15 cellular contexts compared by ENCODE assay signal in the genomic region with DNA sequence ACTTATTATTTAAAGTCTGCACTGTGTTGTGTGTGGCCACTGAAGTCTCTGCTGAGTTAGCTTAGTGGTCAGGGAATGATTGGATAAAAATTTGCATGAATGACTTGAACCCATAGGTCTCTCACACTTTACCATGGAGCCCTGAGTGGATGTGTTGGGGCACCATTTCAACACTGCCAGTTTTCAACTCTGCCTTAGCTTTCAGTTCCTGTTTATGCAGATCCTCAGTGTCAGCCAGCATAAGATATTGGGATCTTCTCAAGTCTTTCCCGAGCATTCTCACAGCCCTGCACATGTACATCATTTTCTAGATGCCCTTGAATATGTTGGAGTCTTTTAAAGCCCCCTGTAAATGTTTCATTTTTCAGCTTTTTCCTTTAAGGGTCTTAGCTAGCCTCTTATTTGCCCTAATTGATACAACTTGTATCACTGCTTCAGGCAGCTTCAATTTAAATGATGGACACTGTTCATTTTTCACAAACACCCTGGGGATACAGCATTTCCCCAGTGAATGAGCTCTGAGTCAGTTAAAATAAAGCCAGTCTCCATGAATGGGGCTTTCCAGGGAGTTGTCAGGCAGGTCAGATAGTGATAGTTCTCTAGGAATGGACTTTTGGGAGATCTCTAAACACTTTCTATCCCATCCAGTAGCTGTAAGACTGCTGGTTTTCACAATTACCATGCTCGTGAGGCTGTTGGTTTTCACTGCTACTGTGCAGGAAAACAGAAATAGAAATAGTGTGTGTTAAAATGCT.
DNase-seq lines count a peak whose midpoint lies in the region; ATAC-seq, FAIRE-seq and TF ChIP-seq lines count a peak whose summit lies in the region.
"Had no signal": no experiment of that assay in that cellular context is flagged by ENCODE, and none has a peak within 500 bp of the region (broad histone marks: within the 10 kb centered on the region; RNA-seq: fewer than 3 reads in every experiment).

No MANE protein-coding gene starts in this region.

- H3F3A ChIP-seq in GM23248 (ENCODE audit: insufficient read depth), result peaks cover 58% of the 10 kb centered on the region
- peaks cover 41% of the 10 kb centered on the region for H3F3A ChIP-seq in SK-N-SH (replicated peaks; ENCODE audit: insufficient read depth)

- H3K27me3 ChIP-seq in GM23248 (replicated peaks; ENCODE audit: insufficient read depth), result no peaks in the 10 kb centered on the region
- no peaks in the 10 kb centered on the region for H3K27me3 ChIP-seq in SK-N-SH (ENCODE audit: insufficient read depth)
- no peaks in the 10 kb centered on the region for H3K27me3 ChIP-seq in fibroblast of lung (ENCODE audit: control insufficient read depth, insufficient read depth, low read length)
- H3K27me3 ChIP-seq in parathyroid adenoma (ENCODE audit: control insufficient read depth, insufficient read depth, low read length), result no peaks in the 10 kb centered on the region
- H3K27me3 ChIP-seq: body of pancreas had no signal

- no peaks in the 10 kb centered on the region for H3K9me2 ChIP-seq in GM23248 (ENCODE audit: insufficient read depth)
- H3K9me2 ChIP-seq in SK-N-SH, result no peaks in the 10 kb centered on the region

- H3K4me1 ChIP-seq in GM23248 (ENCODE audit: insufficient read depth), result peaks cover 68% of the 10 kb centered on the region
- H3K4me1 ChIP-seq in SK-N-SH (ENCODE audit: control insufficient read depth in 1 of 2, insufficient read depth in 2 of 2, low read depth in 1 of 2, low read length in 1 of 2), result peaks cover 6 to 26% of the 10 kb centered on the region in 2 experiments; a peak in 3 of 4 replicates
- H3K4me1 ChIP-seq in fibroblast of lung (ENCODE audit: control insufficient read depth, extremely low read depth, insufficient read depth, low read length), result peaks cover 30% of the 10 kb centered on the region
- peaks cover 9% of the 10 kb centered on the region for H3K4me1 ChIP-seq in parathyroid adenoma
- H3K4me1 ChIP-seq: body of pancreas had no signal

- TF ChIP-seq RAD21 in SK-N-SH (IDR thresholded peaks at IDR 0.05; ENCODE audit: low read length), result no peak

- peak overlapping the region; percentile 24 for H3K27ac ChIP-seq in GM23248
- peak overlapping the region; percentile 95 to 98 for H3K27ac ChIP-seq in SK-N-SH (ENCODE audit: low read depth in 2 of 2, low read length in 1 of 2)
- H3K27ac ChIP-seq in fibroblast of lung (ENCODE audit: insufficient read depth, low read length), result no peak overlapping the region
- H3K27ac ChIP-seq in parathyroid adenoma, result no peak overlapping the region
- H3K27ac ChIP-seq: body of pancreas, C4-2B had no signal

- no peak for TF ChIP-seq EP300 in SK-N-SH (IDR thresholded peaks at IDR 0.05; ENCODE audit: borderline replicate concordance in 1 of 2, low read depth in 1 of 2, low read length in 1 of 2)

- H3K36me3 ChIP-seq in GM23248 (ENCODE audit: low read depth) (no peaks in the 10 kb centered on the region), SK-N-SH (replicated peaks in 1 of 2; ENCODE audit: control insufficient read depth in 1 of 2, insufficient read depth in 2 of 2, low read length in 1 of 2) (no peaks in the 10 kb centered on the region), fibroblast of lung (ENCODE audit: control insufficient read depth, insufficient read depth, low read length) (no peaks in the 10 kb centered on the region), parathyroid adenoma (ENCODE audit: control insufficient read depth, insufficient read depth, low read length) (no peaks in the 10 kb centered on the region)

- in situ Hi-C loops in GM23248 (cut with MboI), result no loop called here

- TF ChIP-seq CTCF in SK-N-SH (IDR thresholded peaks at IDR 0.05) (no peak), fibroblast of lung (conservative IDR thresholded peaks at IDR 0.05 in 1 of 2, IDR thresholded peaks at IDR 0.05 in 1 of 2; ENCODE audit: low read depth in 1 of 2, low read length in 2 of 2) (no peak), parathyroid adenoma (IDR thresholded peaks at IDR 0.05) (no peak)

- CTCF ChIA-PET in SK-N-SH (lab: Yijun Ruan, JAX), result no interaction called here

- H4K20me1 ChIP-seq in GM23248 (ENCODE audit: insufficient read depth) (no peaks in the 10 kb centered on the region), SK-N-SH (ENCODE audit: insufficient read depth) (no peaks in the 10 kb centered on the region), fibroblast of lung (ENCODE audit: control insufficient read depth, extremely low read depth, insufficient read depth, low read length) (no peaks in the 10 kb centered on the region)

- WGBS in GM23248 (ENCODE audit: low coverage in 1 of 2, low lambda C conversion rate in 2 of 2, missing lambda C conversion rate in 2 of 2), 2 experiments, result 38 to 43% methylated on average over 2 of the region's 2 CpGs
- WGBS in SK-N-SH (ENCODE audit: low lambda C conversion rate), result 78% methylated on average over 2 of the region's 2 CpGs

- H3K9me3 ChIP-seq in GM23248 (ENCODE audit: low read depth), result no peaks in the 10 kb centered on the region
- no peaks in the 10 kb centered on the region for H3K9me3 ChIP-seq in SK-N-SH
- H3K9me3 ChIP-seq in fibroblast of lung (ENCODE audit: control insufficient read depth, insufficient read depth, low read depth, low read length), result no peaks in the 10 kb centered on the region
- H3K9me3 ChIP-seq in parathyroid adenoma (ENCODE audit: control insufficient read depth, low read length), result no peaks in the 10 kb centered on the region
- H3K9me3 ChIP-seq: body of pancreas had no signal

- ATAC-seq in HG02852 (IDR thresholded peaks at IDR 0.05; ENCODE audit: unreplicated experiment), result no peak
- ATAC-seq: body of pancreas; stimulated activated naive CD8-positive, alpha-beta T cell treated with anti-CD3 and anti-CD28 coated beads, Interleukin-15, Interleukin-2, amounts not matched to agents 100 U/mL and 50 U/mL, for 24 hours had no signal

- H3K9ac ChIP-seq in GM23248 (no peak overlapping the region), SK-N-SH (peak overlapping the region; percentile 14; the same call in 1 of the 2 replicates), fibroblast of lung (ENCODE audit: insufficient read depth, low read length) (no peak overlapping the region), parathyroid adenoma (no peak overlapping the region)

- no peak overlapping the region for H3K4me2 ChIP-seq in GM23248 (ENCODE audit: unreplicated experiment)
- H3K4me2 ChIP-seq in SK-N-SH, result no peak overlapping the region
- no peak overlapping the region for H3K4me2 ChIP-seq in fibroblast of lung (ENCODE audit: extremely low read depth, insufficient read depth, low read length)
- no peak overlapping the region for H3K4me2 ChIP-seq in parathyroid adenoma (ENCODE audit: low read length)

- H3K4me3 ChIP-seq in GM23248 (no peak overlapping the region), SK-N-SH (ENCODE audit: low read depth in 2 of 2, low read length in 1 of 2) (no peak overlapping the region), fibroblast of lung (replicated peaks in 1 of 4; ENCODE audit: control extremely low read depth in 1 of 4, insufficient read depth in 1 of 4, low read depth in 3 of 4, low read length in 4 of 4) (peak overlapping the region in 1 of 4 experiments; percentile 43), parathyroid adenoma (ENCODE audit: low read depth, low read length) (no peak overlapping the region)
- H3K4me3 ChIP-seq: body of pancreas had no signal

- no peak for FAIRE-seq in frontal cortex (lab: Jason Lieb, UNC)

- DNase-seq in GM23248 (peak; percentile 61), SK-N-SH (no peak), fibroblast of lung (ENCODE audit: low read depth in 2 of 2) (peak in 1 of 2 donors; percentile 41), inferior parietal cortex (ENCODE audit: extremely low spot score) (no peak), frontal cortex (ENCODE audit: low spot score in 2 of 2) (no peak), DMS53 treated with DMSO at 0.1 percent for 48 hours (lab: John Stamatoyannopoulos, UW; ENCODE audit: unreplicated experiment) (no peak)
- DNase-seq: activated CD4-positive, alpha-beta T cell treated with anti-CD3 and anti-CD28 coated beads, Interleukin-2, amount 10 ng/mL, durations not matched to agents 7 days and 5 days; body of pancreas; GDM1; Kasumi-1; NCI-H2107; stimulated activated naive CD8-positive, alpha-beta T cell treated with anti-CD3 and anti-CD28 coated beads, Interleukin-15, Interleukin-2, amounts not matched to agents 100 U/mL and 50 U/mL, for 24 hours had no signal

- H3K79me2 ChIP-seq in GM23248 (ENCODE audit: insufficient read depth) (no peaks in the 10 kb centered on the region), SK-N-SH (ENCODE audit: insufficient read depth) (no peaks in the 10 kb centered on the region), fibroblast of lung (ENCODE audit: control insufficient read depth, insufficient read depth, low read length) (no peaks in the 10 kb centered on the region), parathyroid adenoma (no peaks in the 10 kb centered on the region)

- POLR2A ChIA-PET in SK-N-SH (lab: Yijun Ruan, JAX), result no interaction called here

- H2AFZ ChIP-seq in GM23248 (peak overlapping the region; percentile 11), SK-N-SH (ENCODE audit: low read depth) (peak overlapping the region; percentile 56), fibroblast of lung (ENCODE audit: low read length) (peak overlapping the region; percentile 19), parathyroid adenoma (peak overlapping the region; percentile 50)

TF ChIP-seq in SK-N-SH, 30 proteins besides CTCF, POLR2A, EP300 and RAD21:
- TF ChIP-seq SIN3A (IDR thresholded peaks at IDR 0.05; ENCODE audit: borderline replicate concordance, low read depth, low read length), result no peak
- TF ChIP-seq FOSL2 (IDR thresholded peaks at IDR 0.05; ENCODE audit: borderline replicate concordance, low read depth), result no peak

Comparison
In these comparisons a context has a peak if more than half of its experiments do, and no peak if none do; other contexts are left out.
1. H3K27ac ChIP-seq: peak in GM23248 (single experiment) and SK-N-SH (2 of 2); none in fibroblast of lung (single experiment) and parathyroid adenoma (single experiment).
2. Peak in every context shown above with its lines, with median percentiles within 50 percentile points of each other: H2AFZ ChIP-seq.